ENCODE assay signal across 5 cellular contexts in genomic region chr2:134825716-134826115, GRCh38. TPM values are rescaled to one million over a fixed set of nuclear protein-coding genes. Genes with fewer than 3 reads are reported as not detected.
"Had no signal": no experiment of that assay in that cellular context is flagged by ENCODE, and none has a peak within 500 bp of the region (broad histone marks: within the 10 kb centered on the region; RNA-seq: fewer than 3 reads in every experiment).

No MANE protein-coding gene starts in this region.

RNA-seq across cellular contexts. Expression of gene ACMSD, which starts 12.7 kb away (rescaled TPM):
- total RNA-seq: GM23248, H1, H4, H7, HFFc6 had no signal
- polyA plus RNA-seq: GM23248, H1 had no signal
